ENCODE assay signal across 1 cellular context in the genomic region with DNA sequence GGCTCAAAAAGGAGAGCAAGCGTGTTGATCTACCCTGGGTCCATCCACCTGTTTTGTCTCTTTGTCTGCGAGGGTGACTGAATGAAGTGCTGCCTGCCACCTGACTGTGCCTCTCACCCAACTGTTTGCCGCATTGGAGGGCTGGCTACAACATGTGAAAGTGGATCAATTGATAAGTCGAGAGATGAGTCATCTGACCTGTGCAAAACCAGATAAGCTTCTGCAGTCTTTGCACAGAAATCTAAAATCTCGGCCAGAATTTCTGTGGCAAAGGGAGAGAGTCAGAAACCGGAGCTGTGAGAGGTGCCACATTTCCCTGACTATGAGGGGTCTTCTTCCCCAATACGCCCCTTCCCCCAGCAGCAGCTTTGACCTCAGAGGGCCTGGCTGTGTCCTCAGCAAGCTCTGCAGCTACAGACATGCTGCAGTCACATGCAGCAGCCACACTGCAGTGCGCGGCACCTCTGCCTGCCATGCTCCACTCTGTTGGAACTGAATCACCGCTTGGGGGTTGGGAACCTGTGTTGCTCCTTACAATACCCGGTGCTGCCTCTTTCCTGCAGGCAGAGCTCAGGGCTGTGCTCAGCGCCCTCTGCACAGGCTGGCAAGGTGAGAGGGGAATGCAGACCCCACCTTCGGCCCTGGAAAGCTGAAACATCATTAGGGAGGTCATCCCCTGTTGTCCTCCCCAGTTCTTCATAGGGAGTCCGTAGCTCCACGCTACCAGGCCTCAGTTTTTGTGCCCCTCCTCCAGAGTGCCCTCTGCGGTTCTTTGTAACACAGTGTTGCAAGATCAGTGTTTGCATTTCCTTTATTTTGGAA.
TF ChIP-seq lines count a peak whose summit lies in the region.

No MANE protein-coding gene starts in this region.

TF ChIP-seq in K562, 482 proteins besides CTCF, POLR2A, EP300 and RAD21 (continued from another document and continues in another):
- TF ChIP-seq SMAD4 (CRISPR knock-in tag; conservative IDR thresholded peaks at IDR 0.05) (no peak), CBX8 (IDR thresholded peaks at IDR 0.05; ENCODE audit: borderline replicate concordance, extremely low read depth, low read depth, low read length, poor library complexity, severe bottlenecking) (no peak), ZNF253 (CRISPR knock-in tag; conservative IDR thresholded peaks at IDR 0.05) (no peak), COPS2 (conservative IDR thresholded peaks at IDR 0.05) (no peak), CCAR2 (IDR thresholded peaks at IDR 0.05; ENCODE audit: low read depth, low read length) (no peak), THRAP3 (IDR thresholded peaks at IDR 0.05; ENCODE audit: borderline replicate concordance) (no peak), PTRF (tag; IDR thresholded peaks at IDR 0.05) (no peak), BDP1 (IDR thresholded peaks at IDR 0.05; ENCODE audit: insufficient read depth, insufficient read length) (no peak), ZNF184 (CRISPR knock-in tag; IDR thresholded peaks at IDR 0.05) (no peak), NFATC3 (IDR thresholded peaks at IDR 0.05) (no peak), ZNF41 (CRISPR knock-in tag; conservative IDR thresholded peaks at IDR 0.05) (no peak), ZNF384 (IDR thresholded peaks at IDR 0.05; ENCODE audit: low read depth, low read length) (no peak), ZNF165 (CRISPR knock-in tag; IDR thresholded peaks at IDR 0.05; ENCODE audit: borderline replicate concordance) (no peak)
- TF ChIP-seq, protein P1, sequence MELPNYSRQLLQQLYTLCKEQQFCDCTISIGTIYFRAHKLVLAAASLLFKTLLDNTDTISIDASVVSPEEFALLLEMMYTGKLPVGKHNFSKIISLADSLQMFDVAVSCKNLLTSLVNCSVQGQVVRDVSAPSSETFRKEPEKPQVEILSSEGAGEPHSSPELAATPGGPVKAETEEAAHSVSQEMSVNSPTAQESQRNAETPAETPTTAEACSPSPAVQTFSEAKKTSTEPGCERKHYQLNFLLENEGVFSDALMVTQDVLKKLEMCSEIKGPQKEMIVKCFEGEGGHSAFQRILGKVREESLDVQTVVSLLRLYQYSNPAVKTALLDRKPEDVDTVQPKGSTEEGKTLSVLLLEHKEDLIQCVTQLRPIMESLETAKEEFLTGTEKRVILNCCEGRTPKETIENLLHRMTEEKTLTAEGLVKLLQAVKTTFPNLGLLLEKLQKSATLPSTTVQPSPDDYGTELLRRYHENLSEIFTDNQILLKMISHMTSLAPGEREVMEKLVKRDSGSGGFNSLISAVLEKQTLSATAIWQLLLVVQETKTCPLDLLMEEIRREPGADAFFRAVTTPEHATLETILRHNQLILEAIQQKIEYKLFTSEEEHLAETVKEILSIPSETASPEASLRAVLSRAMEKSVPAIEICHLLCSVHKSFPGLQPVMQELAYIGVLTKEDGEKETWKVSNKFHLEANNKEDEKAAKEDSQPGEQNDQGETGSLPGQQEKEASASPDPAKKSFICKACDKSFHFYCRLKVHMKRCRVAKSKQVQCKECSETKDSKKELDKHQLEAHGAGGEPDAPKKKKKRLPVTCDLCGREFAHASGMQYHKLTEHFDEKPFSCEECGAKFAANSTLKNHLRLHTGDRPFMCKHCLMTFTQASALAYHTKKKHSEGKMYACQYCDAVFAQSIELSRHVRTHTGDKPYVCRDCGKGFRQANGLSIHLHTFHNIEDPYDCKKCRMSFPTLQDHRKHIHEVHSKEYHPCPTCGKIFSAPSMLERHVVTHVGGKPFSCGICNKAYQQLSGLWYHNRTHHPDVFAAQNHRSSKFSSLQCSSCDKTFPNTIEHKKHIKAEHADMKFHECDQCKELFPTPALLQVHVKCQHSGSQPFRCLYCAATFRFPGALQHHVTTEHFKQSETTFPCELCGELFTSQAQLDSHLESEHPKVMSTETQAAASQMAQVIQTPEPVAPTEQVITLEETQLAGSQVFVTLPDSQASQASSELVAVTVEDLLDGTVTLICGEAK (IDR thresholded peaks at IDR 0.05) = no peak
- TF ChIP-seq, protein P1 (CRISPR knock-in tag; IDR thresholded peaks at IDR 0.05) = no peak
- TF ChIP-seq, protein P2, sequence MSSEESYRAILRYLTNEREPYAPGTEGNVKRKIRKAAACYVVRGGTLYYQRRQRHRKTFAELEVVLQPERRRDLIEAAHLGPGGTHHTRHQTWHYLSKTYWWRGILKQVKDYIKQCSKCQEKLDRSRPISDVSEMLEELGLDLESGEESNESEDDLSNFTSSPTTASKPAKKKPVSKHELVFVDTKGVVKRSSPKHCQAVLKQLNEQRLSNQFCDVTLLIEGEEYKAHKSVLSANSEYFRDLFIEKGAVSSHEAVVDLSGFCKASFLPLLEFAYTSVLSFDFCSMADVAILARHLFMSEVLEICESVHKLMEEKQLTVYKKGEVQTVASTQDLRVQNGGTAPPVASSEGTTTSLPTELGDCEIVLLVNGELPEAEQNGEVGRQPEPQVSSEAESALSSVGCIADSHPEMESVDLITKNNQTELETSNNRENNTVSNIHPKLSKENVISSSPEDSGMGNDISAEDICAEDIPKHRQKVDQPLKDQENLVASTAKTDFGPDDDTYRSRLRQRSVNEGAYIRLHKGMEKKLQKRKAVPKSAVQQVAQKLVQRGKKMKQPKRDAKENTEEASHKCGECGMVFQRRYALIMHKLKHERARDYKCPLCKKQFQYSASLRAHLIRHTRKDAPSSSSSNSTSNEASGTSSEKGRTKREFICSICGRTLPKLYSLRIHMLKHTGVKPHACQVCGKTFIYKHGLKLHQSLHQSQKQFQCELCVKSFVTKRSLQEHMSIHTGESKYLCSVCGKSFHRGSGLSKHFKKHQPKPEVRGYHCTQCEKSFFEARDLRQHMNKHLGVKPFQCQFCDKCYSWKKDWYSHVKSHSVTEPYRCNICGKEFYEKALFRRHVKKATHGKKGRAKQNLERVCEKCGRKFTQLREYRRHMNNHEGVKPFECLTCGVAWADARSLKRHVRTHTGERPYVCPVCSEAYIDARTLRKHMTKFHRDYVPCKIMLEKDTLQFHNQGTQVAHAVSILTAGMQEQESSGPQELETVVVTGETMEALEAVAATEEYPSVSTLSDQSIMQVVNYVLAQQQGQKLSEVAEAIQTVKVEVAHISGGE (CRISPR knock-in tag; IDR thresholded peaks at IDR 0.05) = 0 out of 6 replicates have a peak, but pooled peaks of 1 of the 3 experiments have one; percentile 24
- TF ChIP-seq, protein P3, sequence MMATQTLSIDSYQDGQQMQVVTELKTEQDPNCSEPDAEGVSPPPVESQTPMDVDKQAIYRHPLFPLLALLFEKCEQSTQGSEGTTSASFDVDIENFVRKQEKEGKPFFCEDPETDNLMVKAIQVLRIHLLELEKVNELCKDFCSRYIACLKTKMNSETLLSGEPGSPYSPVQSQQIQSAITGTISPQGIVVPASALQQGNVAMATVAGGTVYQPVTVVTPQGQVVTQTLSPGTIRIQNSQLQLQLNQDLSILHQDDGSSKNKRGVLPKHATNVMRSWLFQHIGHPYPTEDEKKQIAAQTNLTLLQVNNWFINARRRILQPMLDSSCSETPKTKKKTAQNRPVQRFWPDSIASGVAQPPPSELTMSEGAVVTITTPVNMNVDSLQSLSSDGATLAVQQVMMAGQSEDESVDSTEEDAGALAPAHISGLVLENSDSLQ (IDR thresholded peaks at IDR 0.05) = no peak
- TF ChIP-seq, protein P4, sequence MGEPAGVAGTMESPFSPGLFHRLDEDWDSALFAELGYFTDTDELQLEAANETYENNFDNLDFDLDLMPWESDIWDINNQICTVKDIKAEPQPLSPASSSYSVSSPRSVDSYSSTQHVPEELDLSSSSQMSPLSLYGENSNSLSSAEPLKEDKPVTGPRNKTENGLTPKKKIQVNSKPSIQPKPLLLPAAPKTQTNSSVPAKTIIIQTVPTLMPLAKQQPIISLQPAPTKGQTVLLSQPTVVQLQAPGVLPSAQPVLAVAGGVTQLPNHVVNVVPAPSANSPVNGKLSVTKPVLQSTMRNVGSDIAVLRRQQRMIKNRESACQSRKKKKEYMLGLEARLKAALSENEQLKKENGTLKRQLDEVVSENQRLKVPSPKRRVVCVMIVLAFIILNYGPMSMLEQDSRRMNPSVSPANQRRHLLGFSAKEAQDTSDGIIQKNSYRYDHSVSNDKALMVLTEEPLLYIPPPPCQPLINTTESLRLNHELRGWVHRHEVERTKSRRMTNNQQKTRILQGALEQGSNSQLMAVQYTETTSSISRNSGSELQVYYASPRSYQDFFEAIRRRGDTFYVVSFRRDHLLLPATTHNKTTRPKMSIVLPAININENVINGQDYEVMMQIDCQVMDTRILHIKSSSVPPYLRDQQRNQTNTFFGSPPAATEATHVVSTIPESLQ (CRISPR knock-in tag; IDR thresholded peaks at IDR 0.05) = no peak
- TF ChIP-seq, protein P5, sequence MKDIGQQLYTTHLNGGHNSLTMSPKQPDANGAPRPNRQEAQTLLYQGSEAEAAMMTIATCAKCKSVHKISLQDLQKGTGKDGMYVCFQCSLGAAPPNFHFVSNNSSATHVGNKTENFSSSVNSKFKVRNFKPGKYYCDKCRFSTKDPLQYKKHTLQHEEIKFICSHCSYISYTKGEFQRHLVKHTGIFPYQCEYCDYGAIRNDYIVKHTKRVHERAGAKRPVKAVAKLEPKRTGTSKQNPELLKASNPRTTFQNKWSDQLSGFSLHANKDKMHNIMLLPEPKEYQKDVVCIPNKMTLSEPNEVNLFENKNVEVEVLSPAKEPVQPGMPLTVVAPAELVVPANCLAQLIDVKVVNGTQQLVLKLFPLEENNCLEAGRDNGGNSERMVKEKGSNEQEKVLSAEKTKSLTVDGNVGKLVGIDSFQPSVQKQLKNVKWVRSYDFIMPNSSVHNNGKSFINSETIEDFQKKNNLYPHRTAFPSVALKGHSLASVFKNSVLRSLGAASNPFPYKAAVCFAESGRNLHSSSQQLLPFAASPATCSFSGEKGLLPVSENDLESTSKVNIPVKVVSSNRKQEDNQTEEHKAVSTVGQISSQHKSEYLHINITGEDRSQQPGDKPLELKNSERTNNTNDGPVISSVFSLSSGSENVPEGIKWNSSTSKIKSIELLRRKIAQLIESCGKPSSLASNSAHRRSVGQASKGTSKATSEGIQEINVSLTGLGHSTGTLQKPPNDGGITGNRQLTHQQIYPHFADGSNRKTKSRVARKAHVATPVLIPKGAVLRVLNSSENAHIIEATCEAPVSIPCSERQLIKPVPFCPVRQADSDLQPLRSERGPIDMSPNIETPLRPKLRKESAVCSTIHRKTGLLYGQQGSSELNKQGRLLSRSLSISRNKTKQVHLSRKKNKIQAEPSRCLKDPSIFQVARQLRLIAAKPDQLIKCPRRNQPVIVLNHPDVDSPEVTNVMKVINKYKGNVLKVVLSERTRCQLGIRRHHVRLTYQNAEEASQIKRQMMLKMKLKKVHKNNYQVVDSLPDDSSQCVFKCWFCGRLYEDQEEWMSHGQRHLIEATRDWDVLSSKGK (CRISPR knock-in tag; IDR thresholded peaks at IDR 0.05) = no peak
- TF ChIP-seq, protein P6, sequence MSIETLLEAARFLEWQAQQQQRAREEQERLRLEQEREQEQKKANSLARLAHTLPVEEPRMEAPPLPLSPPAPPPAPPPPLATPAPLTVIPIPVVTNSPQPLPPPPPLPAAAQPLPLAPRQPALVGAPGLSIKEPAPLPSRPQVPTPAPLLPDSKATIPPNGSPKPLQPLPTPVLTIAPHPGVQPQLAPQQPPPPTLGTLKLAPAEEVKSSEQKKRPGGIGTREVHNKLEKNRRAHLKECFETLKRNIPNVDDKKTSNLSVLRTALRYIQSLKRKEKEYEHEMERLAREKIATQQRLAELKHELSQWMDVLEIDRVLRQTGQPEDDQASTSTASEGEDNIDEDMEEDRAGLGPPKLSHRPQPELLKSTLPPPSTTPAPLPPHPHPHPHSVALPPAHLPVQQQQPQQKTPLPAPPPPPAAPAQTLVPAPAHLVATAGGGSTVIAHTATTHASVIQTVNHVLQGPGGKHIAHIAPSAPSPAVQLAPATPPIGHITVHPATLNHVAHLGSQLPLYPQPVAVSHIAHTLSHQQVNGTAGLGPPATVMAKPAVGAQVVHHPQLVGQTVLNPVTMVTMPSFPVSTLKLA (conservative IDR thresholded peaks at IDR 0.05) = no peak
- TF ChIP-seq, protein P7, sequence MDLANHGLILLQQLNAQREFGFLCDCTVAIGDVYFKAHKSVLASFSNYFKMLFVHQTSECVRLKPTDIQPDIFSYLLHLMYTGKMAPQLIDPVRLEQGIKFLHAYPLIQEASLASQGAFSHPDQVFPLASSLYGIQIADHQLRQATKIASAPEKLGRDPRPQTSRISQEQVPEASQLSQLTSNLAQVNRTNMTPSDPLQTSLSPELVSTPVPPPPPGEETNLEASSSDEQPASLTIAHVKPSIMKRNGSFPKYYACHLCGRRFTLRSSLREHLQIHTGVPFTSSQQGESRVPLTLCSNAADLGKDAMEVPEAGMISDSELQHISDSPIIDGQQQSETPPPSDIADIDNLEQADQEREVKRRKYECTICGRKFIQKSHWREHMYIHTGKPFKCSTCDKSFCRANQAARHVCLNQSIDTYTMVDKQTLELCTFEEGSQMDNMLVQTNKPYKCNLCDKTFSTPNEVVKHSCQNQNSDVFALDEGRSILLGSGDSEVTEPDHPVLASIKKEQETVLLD (IDR thresholded peaks at IDR 0.05) = no peak
